ENCODE assay signal across 8 cellular contexts in the genomic region with DNA sequence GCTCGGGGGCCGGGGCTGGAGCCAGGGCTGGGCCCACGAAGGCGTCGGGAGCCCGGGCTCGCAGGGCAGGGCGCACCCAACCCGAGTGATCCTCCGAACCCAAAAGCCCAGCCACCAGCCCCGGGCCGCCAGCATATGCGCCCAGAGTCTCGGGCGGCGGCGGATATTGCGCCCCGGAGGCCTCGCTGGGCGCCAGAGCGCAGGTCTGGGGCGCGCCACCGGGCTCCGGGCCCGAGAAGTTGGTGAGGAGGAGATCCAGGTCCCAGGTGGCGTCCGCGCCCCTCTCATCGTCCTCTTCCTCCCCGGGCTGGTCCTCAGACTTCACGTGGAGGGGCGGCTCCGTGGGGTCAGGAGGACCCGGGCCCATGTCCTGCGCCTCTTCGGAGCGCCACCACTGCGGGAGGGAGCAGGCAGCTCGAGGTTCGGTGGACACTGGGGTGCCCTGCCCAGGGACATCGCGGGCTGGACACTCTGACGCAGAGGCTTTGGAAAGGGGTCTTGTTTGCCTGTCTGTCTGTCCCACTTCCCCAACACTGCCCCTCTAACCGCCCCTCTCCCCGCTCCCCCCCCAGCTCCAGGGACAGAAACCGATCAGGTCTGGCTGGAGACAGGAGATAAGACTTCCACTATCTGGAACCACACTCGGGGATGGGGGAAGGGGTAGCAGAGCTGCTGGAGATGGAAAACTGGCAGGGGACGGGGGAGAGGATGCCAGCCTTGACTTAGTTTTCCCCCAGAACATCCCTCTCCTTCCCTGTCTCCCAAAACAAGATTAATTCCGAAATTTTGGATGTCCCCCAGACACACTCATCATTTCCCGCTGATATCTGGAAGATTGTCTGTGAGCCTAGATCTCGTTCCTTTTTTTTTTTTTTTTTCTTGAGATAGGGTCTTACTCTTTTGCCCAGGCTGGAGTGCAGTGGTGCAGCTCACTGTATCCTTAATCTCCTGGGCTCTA. TPM values are rescaled to one million over a fixed set of nuclear protein-coding genes. Genes with fewer than 3 reads are reported as not detected.
DNase-seq lines count a peak whose midpoint lies in the region; ATAC-seq, FAIRE-seq and TF ChIP-seq lines count a peak whose summit lies in the region.
"Had no signal": no experiment of that assay in that cellular context is flagged by ENCODE, and none has a peak within 500 bp of the region (broad histone marks: within the 10 kb centered on the region; RNA-seq: fewer than 3 reads in every experiment).

No MANE protein-coding gene starts in this region.

- FAIRE-seq in small intestine (lab: Jason Lieb, UNC) (no peak), RCC 7860 (lab: Jason Lieb, UNC) (no peak)

- peaks cover 26 to 36% (median 28%) of the 10 kb centered on the region in 3 donors for H3K4me1 Mint-ChIP-seq in T-cell

- CTCF ChIA-PET in T-cell (lab: Charles Lee), result interaction anchor here in 1 of 2 donors (1.0 to 1.6 kb wide), 7 partner anchors 10 to 80 kb away, joined by 4 to 19 read pairs (median 5); partner anchors contain the start of genes CALR, FARSA and SYCE2

- peak in 2 of 4 experiments; percentile 12 to 27 for ATAC-seq in T-cell (replicated peaks in 1 of 4)
- ATAC-seq: HCT116 had no signal

- H3K4me3 ChIP-seq in HFF-Myc (replicated peaks; ENCODE audit: low read depth, low read length) (peak overlapping the region; percentile 17), fibroblast of pulmonary artery (replicated peaks; ENCODE audit: low read depth, low read length) (peak overlapping the region; percentile 27), small intestine (ENCODE audit: low read depth in 1 of 2, low read length in 2 of 2) (peak overlapping the region; percentile 30 to 54)

- TF ChIP-seq CTCF in HFF-Myc (IDR thresholded peaks at IDR 0.05; ENCODE audit: low read depth, low read length, missing control alignments) (no peak), fibroblast of pulmonary artery (IDR thresholded peaks at IDR 0.05; ENCODE audit: low read length, missing control alignments) (no peak)

- peaks cover 0 to 2% of the 10 kb centered on the region in 2 donors for H3K27me3 Mint-ChIP-seq in T-cell

- no peaks in the 10 kb centered on the region for H3K9me3 Mint-ChIP-seq in T-cell

- 5 to 11% (median 7%) methylated on average over 41 to 53 of the region's 53 CpGs for WGBS in small intestine, 3 donors

- H3K9me3 ChIP-seq in small intestine (ENCODE audit: control insufficient read depth, low read depth), result no peaks in the 10 kb centered on the region

- no peaks in the 10 kb centered on the region for H3K4me1 ChIP-seq in small intestine (ENCODE audit: control insufficient read depth in 2 of 2, insufficient read depth in 1 of 2, low read depth in 1 of 2, low read length in 1 of 2)

- H3K36me3 Mint-ChIP-seq in T-cell, result peaks cover 1% of the 10 kb centered on the region

- H3K4me3 Mint-ChIP-seq in T-cell, result peak overlapping the region; percentile 43 to 80 (median 55)

- peak overlapping the region in 1 of 2 donors; percentile 59 for H3K27ac ChIP-seq in small intestine (ENCODE audit: low read depth in 1 of 2, low read length in 1 of 2)

- peaks cover 0 to 4% of the 10 kb centered on the region in 2 donors for H3K27me3 ChIP-seq in small intestine (ENCODE audit: control insufficient read depth in 2 of 2, insufficient read depth in 2 of 2, low read length in 2 of 2)

- DNase-seq in HFF-Myc (ENCODE audit: extremely low read depth, low read depth) (no peak), T-cell (no peak), fibroblast of pulmonary artery (ENCODE audit: low read depth) (no peak), small intestine (no peak), NCI-H2196 treated with DMSO at 0.1 percent for 48 hours (lab: John Stamatoyannopoulos, UW; ENCODE audit: unreplicated experiment) (no peak), RCC 7860 (ENCODE audit: low spot score) (no peak), NK-92 (lab: John Stamatoyannopoulos, UW; ENCODE audit: unreplicated experiment) (no peak)

- peak overlapping the region; percentile 19 to 28 for H3K27ac Mint-ChIP-seq in T-cell

- H3K36me3 ChIP-seq in small intestine (ENCODE audit: control insufficient read depth in 2 of 2, insufficient read depth in 2 of 2, low read length in 2 of 2), result no peaks in the 10 kb centered on the region

- POLR2A ChIA-PET in T-cell (lab: Charles Lee), result interaction anchor here in 1 of 2 donors (0.5 kb wide), 1 partner anchor 33 kb away, joined by 5 read pairs; no protein-coding TSS in a partner anchor

RNA-seq across cellular contexts. Expression of gene KLF1, which starts 1.0 kb away (rescaled TPM):
- under 1 TPM in 3 of 5 donors, not detected in 2; 0.36 to 0.67 (median 0.38) TPM for total RNA-seq in T-cell
- polyA plus RNA-seq in small intestine, result under 1 TPM in 1 of 3 donors, not detected in 2; 0.13 TPM

RNA-seq across cellular contexts. Expression of gene DNASE2, which starts 4.8 kb away (rescaled TPM):
- total RNA-seq in T-cell, result 10 to 100 TPM; 13.4 to 32.1 (median 26.5) TPM
- 10 to 100 TPM in 2 of 3 donors, 1 to 10 TPM in 1; 6.5 to 43.1 (median 10.8) TPM for polyA plus RNA-seq in small intestine

RNA-seq across cellular contexts. Expression of gene GCDH, which starts 4.9 kb away (rescaled TPM):
- total RNA-seq in T-cell, result 10 to 100 TPM; 39.8 to 68.7 (median 60.0) TPM
- 10 to 100 TPM; 25.7 to 38.9 (median 30.9) TPM for polyA plus RNA-seq in small intestine

RNA-seq across cellular contexts. Expression of gene SYCE2, which starts 33.1 kb away (rescaled TPM):
- 1 to 10 TPM in 2 of 5 donors, not detected in 3; 2.5 to 2.8 TPM for total RNA-seq in T-cell
- under 1 TPM in 1 of 3 donors, not detected in 2; 0.18 TPM for polyA plus RNA-seq in small intestine

RNA-seq across cellular contexts. Expression of gene FARSA, which starts 47.5 kb away (rescaled TPM):
- total RNA-seq in T-cell, result 10 to 100 TPM; 28.3 to 86.2 (median 73.4) TPM
- polyA plus RNA-seq in small intestine, result 10 to 100 TPM; 32.4 to 74.4 (median 36.0) TPM
